Comparison of ENCODE assay signal across 16 cellular contexts in the genomic region with DNA sequence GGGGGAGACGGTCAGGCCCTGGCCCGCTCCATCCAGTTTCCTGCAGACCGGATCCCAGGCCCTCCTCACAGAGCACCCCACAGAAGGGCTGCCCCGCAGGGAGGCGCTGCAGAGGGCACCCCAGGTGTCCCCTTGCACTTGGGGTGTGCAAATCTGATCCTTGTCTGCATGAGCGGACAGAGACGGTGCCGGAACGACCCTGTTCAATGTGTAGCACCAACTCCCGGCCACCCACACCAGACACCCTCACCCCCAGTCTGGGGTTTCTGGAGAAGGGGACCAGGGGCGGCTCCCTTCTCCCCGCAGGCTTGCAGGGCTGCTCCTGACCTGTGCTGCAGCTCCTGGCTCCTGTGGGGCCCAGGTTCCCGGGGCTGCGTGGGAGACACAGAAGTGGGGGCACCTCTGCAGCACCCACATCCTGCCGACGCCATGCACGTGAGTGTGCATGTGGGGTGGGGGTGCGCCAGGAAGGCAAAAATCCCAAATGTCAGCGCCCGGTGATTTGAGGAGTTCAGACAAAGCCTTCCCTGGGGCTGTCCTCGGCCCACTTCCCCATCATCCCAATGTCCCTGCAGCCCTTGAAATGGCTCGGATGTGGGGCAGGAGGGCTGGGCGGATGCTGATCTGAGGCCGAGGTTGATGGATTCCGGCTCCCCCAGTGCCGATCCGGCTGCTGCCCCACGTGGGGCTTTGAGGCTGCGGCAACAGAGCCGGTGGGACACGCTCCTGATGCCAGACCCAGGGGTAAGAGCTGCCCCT.
A peak's percentile ranks its signal among the peaks of the same experiment; 100 is the strongest.
DNase-seq lines count a peak whose midpoint lies in the region; ATAC-seq and TF ChIP-seq lines count a peak whose summit lies in the region.
"Had no signal": no experiment of that assay in that cellular context is flagged by ENCODE, and none has a peak within 500 bp of the region (broad histone marks: within the 10 kb centered on the region; RNA-seq: fewer than 3 reads in every experiment).

No MANE protein-coding gene starts in this region.

- ATAC-seq in body of pancreas (no peak), left lung (no peak), gastroesophageal sphincter (no peak), HG02571 (IDR thresholded peaks at IDR 0.05; ENCODE audit: unreplicated experiment) (no peak)

- no peaks in the 10 kb centered on the region for H3K9me3 Mint-ChIP-seq in activated naive CD4-positive, alpha-beta T cell treated with anti-CD3 and anti-CD28 coated beads for 36 hours
- H3K9me3 Mint-ChIP-seq in type B pancreatic cell: no peaks in the 10 kb centered on the region
- H3K9me3 Mint-ChIP-seq: activated T-helper 2 cell treated with anti-CD3 and anti-CD28 coated beads, Interferon-gamma antibody, Interleukin-2, Interleukin-4, amounts not matched to agents 10 μg/mL and 5 μg/mL and 100 μg/mL, durations not matched to agents 14 hours and 24 hours and 36 hours; CD8-positive, alpha-beta memory T cell; memory B cell; nephron had no signal

- no peaks in the 10 kb centered on the region for H3K4me1 Mint-ChIP-seq in activated naive CD4-positive, alpha-beta T cell treated with anti-CD3 and anti-CD28 coated beads for 36 hours (ENCODE audit: low read depth)
- no peaks in the 10 kb centered on the region for H3K4me1 Mint-ChIP-seq in type B pancreatic cell (ENCODE audit: unreplicated experiment)
- H3K4me1 Mint-ChIP-seq: CD8-positive, alpha-beta memory T cell; memory B cell; nephron had no signal

- peaks cover 27% of the 10 kb centered on the region for H3K27me3 Mint-ChIP-seq in activated naive CD4-positive, alpha-beta T cell treated with anti-CD3 and anti-CD28 coated beads for 36 hours (ENCODE audit: low read depth)
- H3K27me3 Mint-ChIP-seq in type B pancreatic cell: peaks cover 50% of the 10 kb centered on the region

- H3K27me3 ChIP-seq in body of pancreas: no peaks in the 10 kb centered on the region
- H3K27me3 ChIP-seq in left lung: peaks cover 0 to 91% of the 10 kb centered on the region in 2 donors
- peaks cover 91% of the 10 kb centered on the region for H3K27me3 ChIP-seq in gastroesophageal sphincter

- no peaks in the 10 kb centered on the region for H3K4me1 ChIP-seq in body of pancreas
- no peaks in the 10 kb centered on the region for H3K4me1 ChIP-seq in left lung
- H3K4me1 ChIP-seq in gastroesophageal sphincter: no peaks in the 10 kb centered on the region
- H3K4me1 ChIP-seq: HAP-1 had no signal

- TF ChIP-seq POLR2A in body of pancreas (IDR thresholded peaks at IDR 0.05): no peak
- no peak for TF ChIP-seq POLR2A in gastroesophageal sphincter (IDR thresholded peaks at IDR 0.05)

- CTCF ChIA-PET in activated naive CD4-positive, alpha-beta T cell treated with anti-CD3 and anti-CD28 coated beads for 36 hours (lab: Charles Lee): no interaction called here

- no peak overlapping the region for H3K4me3 Mint-ChIP-seq in activated naive CD4-positive, alpha-beta T cell treated with anti-CD3 and anti-CD28 coated beads for 36 hours
- H3K4me3 Mint-ChIP-seq in type B pancreatic cell: no peak overlapping the region
- H3K4me3 Mint-ChIP-seq: CD8-positive, alpha-beta memory T cell; memory B cell; nephron had no signal

- no peaks in the 10 kb centered on the region for H3K9me3 ChIP-seq in body of pancreas
- no peaks in the 10 kb centered on the region for H3K9me3 ChIP-seq in left lung
- H3K9me3 ChIP-seq in gastroesophageal sphincter: no peaks in the 10 kb centered on the region
- H3K9me3 ChIP-seq: HAP-1 had no signal

- no peak for TF ChIP-seq EP300 in gastroesophageal sphincter (IDR thresholded peaks at IDR 0.05)

- H3K36me3 ChIP-seq in body of pancreas (replicated peaks in 1 of 2; ENCODE audit: insufficient read depth in 1 of 2, low read depth in 2 of 2): no peaks in the 10 kb centered on the region
- no peaks in the 10 kb centered on the region for H3K36me3 ChIP-seq in left lung
- no peaks in the 10 kb centered on the region for H3K36me3 ChIP-seq in gastroesophageal sphincter
- H3K36me3 ChIP-seq: HAP-1 had no signal

- H3K36me3 Mint-ChIP-seq in activated naive CD4-positive, alpha-beta T cell treated with anti-CD3 and anti-CD28 coated beads for 36 hours (ENCODE audit: low read depth): no peaks in the 10 kb centered on the region
- H3K36me3 Mint-ChIP-seq in type B pancreatic cell: no peaks in the 10 kb centered on the region
- H3K36me3 Mint-ChIP-seq: CD8-positive, alpha-beta memory T cell; memory B cell had no signal

- 57 to 64% methylated on average over 17 to 29 of the region's 31 CpGs for WGBS in body of pancreas, 2 donors
- WGBS in gastroesophageal sphincter (ENCODE audit: low coverage in 1 of 2), 2 donors: 69% methylated on average over 6 of the region's 31 CpGs; no CpG with 5 or more reads in 1 of the 2 donors

- peak; percentile 9 for DNase-seq in activated naive CD4-positive, alpha-beta T cell treated with anti-CD3 and anti-CD28 coated beads, Interleukin-2, amount 50 U/mL, for 16 hours
- DNase-seq in activated naive CD4-positive, alpha-beta T cell treated with anti-CD3 and anti-CD28 coated beads for 36 hours: no peak
- DNase-seq in body of pancreas (peak in 3 of 4 donors; percentile 2 to 7 (median 4)), left lung (peak; percentile 25 to 70), type B pancreatic cell (ENCODE audit: extremely low spot score, unreplicated experiment) (peak; percentile 63), occipital lobe (lab: John Stamatoyannopoulos, UW) (no peak)
- DNase-seq: cortex of kidney, Kasumi-1, NCI-H1105 treated with DMSO at 0.1 percent for 48 hours had no signal

- H3K4me3 ChIP-seq in body of pancreas: no peak overlapping the region
- no peak overlapping the region for H3K4me3 ChIP-seq in left lung
- H3K4me3 ChIP-seq in gastroesophageal sphincter: no peak overlapping the region
- H3K4me3 ChIP-seq: HAP-1 had no signal

- intact Hi-C loops in activated naive CD4-positive, alpha-beta T cell treated with anti-CD3 and anti-CD28 coated beads for 36 hours (cut with micrococcal nuclease): no loop called here
- intact Hi-C loops in body of pancreas (cut with DNase I) (no loop called here), left lung (cut with DNase I) (no loop called here)

- no peak overlapping the region for H3K27ac Mint-ChIP-seq in activated naive CD4-positive, alpha-beta T cell treated with anti-CD3 and anti-CD28 coated beads for 36 hours
- H3K27ac Mint-ChIP-seq in type B pancreatic cell: no peak overlapping the region
- H3K27ac Mint-ChIP-seq: activated T-helper 2 cell treated with anti-CD3 and anti-CD28 coated beads, Interferon-gamma antibody, Interleukin-2, Interleukin-4, amounts not matched to agents 10 μg/mL and 5 μg/mL and 100 μg/mL, durations not matched to agents 14 hours and 24 hours and 36 hours; CD8-positive, alpha-beta memory T cell; memory B cell; nephron had no signal

- H3K27ac ChIP-seq in body of pancreas (no peak overlapping the region), left lung (no peak overlapping the region), gastroesophageal sphincter (no peak overlapping the region)

- TF ChIP-seq CTCF in body of pancreas (IDR thresholded peaks at IDR 0.05) (no peak), left lung (IDR thresholded peaks at IDR 0.05) (no peak), type B pancreatic cell (conservative IDR thresholded peaks at IDR 0.05) (no peak), gastroesophageal sphincter (IDR thresholded peaks at IDR 0.05) (no peak)

Comparison
In these comparisons a context has a peak if more than half of its experiments do, and no peak if none do; other contexts are left out.
1. DNase-seq: peak in activated naive CD4-positive, alpha-beta T cell treated with anti-CD3 and anti-CD28 coated beads, Interleukin-2, amount 50 U/mL, for 16 hours (single experiment), body of pancreas (3 of 4), left lung (2 of 2) and type B pancreatic cell (single experiment); none in activated naive CD4-positive, alpha-beta T cell treated with anti-CD3 and anti-CD28 coated beads for 36 hours (single experiment) and occipital lobe (single experiment).